In the genomic region with DNA sequence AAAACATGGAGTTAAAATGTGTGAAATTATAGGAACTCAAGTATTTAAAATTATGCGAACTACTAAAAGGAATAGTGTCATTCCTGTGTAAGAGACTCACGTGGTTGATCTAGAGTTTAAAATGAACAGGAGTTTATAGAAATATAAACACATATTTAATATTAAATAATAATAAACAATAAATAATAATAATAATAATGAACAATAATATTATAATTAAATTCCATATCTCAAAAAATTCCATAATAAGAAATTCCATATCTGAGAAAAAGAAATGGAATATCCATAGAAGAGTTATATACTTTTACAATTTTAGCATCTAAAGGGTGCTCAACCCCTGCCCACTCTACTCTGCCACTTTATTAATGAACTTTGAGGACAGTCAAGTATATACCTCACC, we compare ENCODE assay signal across 15 cellular contexts.
"Had no signal": no experiment of that assay in that cellular context is flagged by ENCODE, and none has a peak within 500 bp of the region (broad histone marks: within the 10 kb centered on the region; RNA-seq: fewer than 3 reads in every experiment).

No MANE protein-coding gene starts in this region.

- H3K36me3 Mint-ChIP-seq: memory B cell, natural killer cell had no signal

- H3K36me3 ChIP-seq: ascending aorta, neutrophil, right lobe of liver had no signal

- H3K27me3 ChIP-seq: ascending aorta, neutrophil, right lobe of liver had no signal

- H3K9me3 Mint-ChIP-seq: activated naive CD4-positive, alpha-beta T cell treated with anti-CD3 and anti-CD28 coated beads for 36 hours; activated T-helper 17 cell treated with anti-CD3 and anti-CD28 coated beads, Interleukin-2, amount 50 U/mL, for 72 hours had no signal

- H3K4me1 Mint-ChIP-seq: activated T-helper 17 cell treated with anti-CD3 and anti-CD28 coated beads, Interleukin-2, amount 50 U/mL, for 72 hours; natural killer cell had no signal

- H3K27ac Mint-ChIP-seq: activated naive CD4-positive, alpha-beta T cell treated with anti-CD3 and anti-CD28 coated beads for 36 hours; activated T-helper 17 cell treated with anti-CD3 and anti-CD28 coated beads, Interleukin-2, amount 50 U/mL, for 72 hours; memory B cell; natural killer cell; progenitor cell of endocrine pancreas had no signal

- H3K27ac ChIP-seq: ascending aorta, neutrophil had no signal

- H3K4me3 Mint-ChIP-seq: activated naive CD4-positive, alpha-beta T cell treated with anti-CD3 and anti-CD28 coated beads for 36 hours; activated T-helper 17 cell treated with anti-CD3 and anti-CD28 coated beads, Interleukin-2, amount 50 U/mL, for 72 hours; memory B cell; natural killer cell had no signal

- FAIRE-seq: bronchial epithelial cell had no signal

- H3K9me3 ChIP-seq: ascending aorta, neutrophil, right lobe of liver had no signal

- H3K4me3 ChIP-seq: ascending aorta, right lobe of liver had no signal

- DNase-seq: activated CD4-positive, alpha-beta T cell treated with anti-CD3 and anti-CD28 coated beads for 1 hour; activated CD4-positive, alpha-beta T cell treated with anti-CD3 and anti-CD28 coated beads, Interleukin-2, amount 50 U/mL, for 4 hours; activated naive CD4-positive, alpha-beta T cell treated with anti-CD3 and anti-CD28 coated beads for 36 hours; activated T-cell treated with anti-CD3 and anti-CD28 coated beads for 4 hours; islet precursor cell; natural killer cell; right lobe of liver; stimulated activated CD4-positive, alpha-beta T cell treated with anti-CD3 and anti-CD28 coated beads, Interleukin-12 subunit alpha, Interleukin-12 subunit beta, amount 100 ng/mL, for 4 hours; stimulated activated CD4-positive, alpha-beta T cell treated with anti-CD3 and anti-CD28 coated beads, Interleukin-2, amount 100 ng/mL, for 24 hours had no signal
